In genomic region chr14:39102265-39102968, GRCh38 we compare ENCODE assay signal across 1 cellular context.
TF ChIP-seq lines count a peak whose summit lies in the region.

No MANE protein-coding gene starts in this region.

TF ChIP-seq in K562, 482 proteins besides CTCF, POLR2A, EP300 and RAD21 (continued from another document):
- peak; percentile 28; the same call in 1 of the 2 replicates for TF ChIP-seq HMBOX1 (IDR thresholded peaks at IDR 0.05)
- no peak for TF ChIP-seq HEY1 (CRISPR knock-in tag; IDR thresholded peaks at IDR 0.05; ENCODE audit: borderline replicate concordance)
- TF ChIP-seq MTA3 (IDR thresholded peaks at IDR 0.05; ENCODE audit: borderline replicate concordance) = no peak
- TF ChIP-seq ATF7 (IDR thresholded peaks at IDR 0.05) = peak; percentile 49
